10 cellular contexts compared by ENCODE assay signal in the genomic region with DNA sequence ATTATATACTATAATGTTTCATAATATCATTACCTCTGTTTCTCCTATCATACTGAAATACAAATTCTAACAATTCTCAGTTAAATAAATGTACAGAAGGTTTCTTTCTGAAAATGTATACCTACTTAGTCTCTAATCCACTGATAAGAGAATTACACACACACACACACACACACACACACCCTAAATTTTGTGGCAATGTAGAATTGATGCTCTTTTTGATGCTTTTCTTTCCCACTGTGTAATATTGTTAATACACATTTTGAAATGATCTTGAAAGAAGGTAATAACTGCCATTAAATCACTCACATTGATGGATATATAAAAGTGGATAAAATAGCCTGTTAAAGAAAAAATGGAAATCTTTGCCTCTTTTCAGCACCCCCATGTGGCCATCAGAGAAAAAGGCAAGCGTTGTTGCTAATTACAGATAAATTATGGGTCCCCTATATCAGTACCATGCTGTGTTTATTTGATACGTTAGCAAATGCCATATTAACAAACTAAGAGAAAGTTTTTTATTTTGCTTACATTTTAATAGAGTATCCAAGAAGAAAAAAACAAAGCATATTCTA.
DNase-seq lines count a peak whose midpoint lies in the region; ATAC-seq, FAIRE-seq and TF ChIP-seq lines count a peak whose summit lies in the region.
"Had no signal": no experiment of that assay in that cellular context is flagged by ENCODE, and none has a peak within 500 bp of the region (broad histone marks: within the 10 kb centered on the region; RNA-seq: fewer than 3 reads in every experiment).

No MANE protein-coding gene starts in this region.

- no peak for FAIRE-seq in GM12892 (lab: Jason Lieb, UNC)

- DNase-seq in NCI-H2029 treated with DMSO at 0.1 percent for 48 hours (lab: John Stamatoyannopoulos, UW) (peak; percentile 10), NCI-H2029 (lab: John Stamatoyannopoulos, UW) (no peak), brain microvascular endothelial cell (no peak), progenitor cell of endocrine pancreas (ENCODE audit: low spot score, unreplicated experiment) (no peak), iPS-NIHi11 (ENCODE audit: low spot score) (no peak), GM12892 (ENCODE audit: insufficient read length) (no peak)
- DNase-seq: NCI-H146 had no signal

- no peaks in the 10 kb centered on the region for H3K9me3 Mint-ChIP-seq in progenitor cell of endocrine pancreas (ENCODE audit: low read depth)

- no peak for TF ChIP-seq POLR2A in GM12892 (IDR thresholded peaks at IDR 0.05; ENCODE audit: low read depth, low read length)

- H3K27ac ChIP-seq in brain microvascular endothelial cell: no peak overlapping the region
- H3K27ac ChIP-seq: epithelial cell of prostate had no signal

- no peaks in the 10 kb centered on the region for H3K4me1 Mint-ChIP-seq in progenitor cell of endocrine pancreas (ENCODE audit: low read depth)

- no peaks in the 10 kb centered on the region for H3K36me3 ChIP-seq in brain microvascular endothelial cell (replicated peaks)

- H3K27ac Mint-ChIP-seq in progenitor cell of endocrine pancreas: no peak overlapping the region

- in situ Hi-C loops in brain microvascular endothelial cell (cut with HindIII; ENCODE audit: low pct_ligation_motif_present, low sequenced_read_pairs): no loop called here

- no peak overlapping the region for H3K4me3 Mint-ChIP-seq in progenitor cell of endocrine pancreas (ENCODE audit: low read depth)

- TF ChIP-seq CTCF in LNCAP (IDR thresholded peaks at IDR 0.05): peak; percentile 73
- TF ChIP-seq CTCF in brain microvascular endothelial cell (IDR thresholded peaks at IDR 0.05; ENCODE audit: low read depth, low read length, missing control alignments): peak; percentile 64
- TF ChIP-seq CTCF in progenitor cell of endocrine pancreas (IDR thresholded peaks at IDR 0.05; ENCODE audit: unreplicated experiment): peak; percentile 64

- no peaks in the 10 kb centered on the region for H3K36me3 Mint-ChIP-seq in progenitor cell of endocrine pancreas (ENCODE audit: insufficient read depth)

- no peak overlapping the region for H3K4me3 ChIP-seq in brain microvascular endothelial cell (ENCODE audit: low read depth, low read length)

- no peaks in the 10 kb centered on the region for H3K27me3 ChIP-seq in brain microvascular endothelial cell (replicated peaks)

- H3K27me3 Mint-ChIP-seq in progenitor cell of endocrine pancreas: no peaks in the 10 kb centered on the region

- ATAC-seq in HG02798 (IDR thresholded peaks at IDR 0.05; ENCODE audit: poor library complexity, unreplicated experiment): no peak
